Comparison of ENCODE assay signal across 24 cellular contexts in genomic region chr2:131123192-131123591, GRCh38. TPM values are rescaled to one million over a fixed set of nuclear protein-coding genes. Genes with fewer than 3 reads are reported as not detected.
DNase-seq lines count a peak whose midpoint lies in the region; ATAC-seq and TF ChIP-seq lines count a peak whose summit lies in the region.
"Had no signal": no experiment of that assay in that cellular context is flagged by ENCODE, and none has a peak within 500 bp of the region (broad histone marks: within the 10 kb centered on the region; RNA-seq: fewer than 3 reads in every experiment).

No MANE protein-coding gene starts in this region.

- no peak for ATAC-seq in activated CD8-positive, alpha-beta memory T cell treated with anti-CD3 and anti-CD28 coated beads, Interleukin-2, amount 10 ng/mL, durations not matched to agents 7 days and 5 days
- ATAC-seq in gastrocnemius medialis, result peak; percentile 48 to 67
- ATAC-seq: GM12878 had no signal

- H3K27me3 ChIP-seq in osteoblast (ENCODE audit: insufficient read depth, low read length) (no peaks in the 10 kb centered on the region), gastrocnemius medialis (no peaks in the 10 kb centered on the region), testis (no peaks in the 10 kb centered on the region)
- H3K27me3 ChIP-seq: BE2C, BLaER1 had no signal

- H3K4me1 ChIP-seq in osteoblast (ENCODE audit: insufficient read depth, low read length) (no peaks in the 10 kb centered on the region), gastrocnemius medialis (peaks cover 45 to 46% of the 10 kb centered on the region in 2 donors), testis (peaks cover 8% of the 10 kb centered on the region)
- H3K4me1 ChIP-seq: BE2C, BLaER1 had no signal

- H2AFZ ChIP-seq in osteoblast (ENCODE audit: low read length), result no peak overlapping the region

- H3K27ac Mint-ChIP-seq in activated CD8-positive, alpha-beta memory T cell treated with anti-CD3 and anti-CD28 coated beads, Interleukin-2, amount 10 ng/mL, durations not matched to agents 7 days and 5 days, result no peak overlapping the region

- intact Hi-C loops in gastrocnemius medialis (cut with DNase I; ENCODE audit: low total_unique reads) (loop anchor here (2.0 kb wide), 1 partner anchor 18 kb away; the partner anchor contains the start of gene PLEKHB2), testis (cut with DNase I; ENCODE audit: low total_unique reads) (no loop called here)

- H3K4me2 ChIP-seq in osteoblast (ENCODE audit: insufficient read depth, low read length), result no peak overlapping the region
- H3K4me2 ChIP-seq: BLaER1 had no signal

- H3K36me3 Mint-ChIP-seq in activated CD8-positive, alpha-beta memory T cell treated with anti-CD3 and anti-CD28 coated beads, Interleukin-2, amount 10 ng/mL, durations not matched to agents 7 days and 5 days, result peaks cover 48% of the 10 kb centered on the region

- in situ Hi-C loops in gastrocnemius medialis (cut with MboI; ENCODE audit: low sequenced_read_pairs in 4 of 4), result no loop called here

- H3K36me3 ChIP-seq in osteoblast (ENCODE audit: insufficient read depth, low read length) (peaks cover 43% of the 10 kb centered on the region), gastrocnemius medialis (peaks cover 0 to 15% of the 10 kb centered on the region in 2 donors), testis (ENCODE audit: low read depth, missing control alignments) (no peaks in the 10 kb centered on the region)
- H3K36me3 ChIP-seq: BE2C had no signal

- no peaks in the 10 kb centered on the region for H3K27me3 Mint-ChIP-seq in activated CD8-positive, alpha-beta memory T cell treated with anti-CD3 and anti-CD28 coated beads, Interleukin-2, amount 10 ng/mL, durations not matched to agents 7 days and 5 days
- H3K27me3 Mint-ChIP-seq: CD4-positive, alpha-beta memory T cell; CD4-positive, CD25-positive, alpha-beta regulatory T cell; CD8-positive, alpha-beta memory T cell had no signal

- peak; percentile 32 for DNase-seq in activated CD8-positive, alpha-beta memory T cell treated with anti-CD3 and anti-CD28 coated beads, Interleukin-2, amount 50 U/mL, for 48 hours
- DNase-seq in activated CD8-positive, alpha-beta memory T cell treated with anti-CD3 and anti-CD28 coated beads, Interleukin-2, amount 10 ng/mL, durations not matched to agents 7 days and 5 days, result no peak
- DNase-seq in osteoblast (ENCODE audit: insufficient read length, low spot score, missing footprints), result peak; percentile 5
- peak; percentile 67 to 69 for DNase-seq in gastrocnemius medialis
- DNase-seq in testis, result no peak
- DNase-seq in cerebellum (ENCODE audit: low spot score), result no peak
- DNase-seq: 8988T; ACHN; BE2C; C1 segment of cervical spinal cord; CD4-positive, alpha-beta memory T cell; CD4-positive, CD25-positive, alpha-beta regulatory T cell; CD8-positive, alpha-beta memory T cell; COR-L47; DMS 273 treated with DMSO at 0.1 percent for 48 hours; DMS153; DMS53; DMS79; DND-41; EL; GDM1 had no signal

- H3K27ac ChIP-seq in osteoblast (ENCODE audit: low read depth, low read length) (no peak overlapping the region), gastrocnemius medialis (peak overlapping the region; percentile 48 to 90 (median 84)), testis (no peak overlapping the region)
- H3K27ac ChIP-seq: BLaER1 had no signal

- H3K79me2 ChIP-seq in osteoblast (ENCODE audit: insufficient read depth, low read length), result peaks cover 89% of the 10 kb centered on the region

- TF ChIP-seq POLR2A in gastrocnemius medialis (IDR thresholded peaks at IDR 0.05) (no peak), testis (IDR thresholded peaks at IDR 0.05) (no peak)

- no peak overlapping the region for H3K4me3 ChIP-seq in osteoblast (ENCODE audit: insufficient read depth, low read length)
- H3K4me3 ChIP-seq in gastrocnemius medialis, result no peak overlapping the region
- H3K4me3 ChIP-seq in testis, result no peak overlapping the region
- H3K4me3 ChIP-seq: BLaER1, GM12878 had no signal

- peaks cover 26% of the 10 kb centered on the region for H4K20me1 ChIP-seq in osteoblast (ENCODE audit: insufficient read depth, low read length)

- H3K9me3 ChIP-seq in osteoblast (ENCODE audit: low read depth, low read length) (no peaks in the 10 kb centered on the region), gastrocnemius medialis (no peaks in the 10 kb centered on the region), testis (no peaks in the 10 kb centered on the region)
- H3K9me3 ChIP-seq: BE2C, BLaER1 had no signal

- no peaks in the 10 kb centered on the region for H3K9me3 Mint-ChIP-seq in activated CD8-positive, alpha-beta memory T cell treated with anti-CD3 and anti-CD28 coated beads, Interleukin-2, amount 10 ng/mL, durations not matched to agents 7 days and 5 days (ENCODE audit: low read depth)
- H3K9me3 Mint-ChIP-seq: CD4-positive, alpha-beta memory T cell; CD4-positive, CD25-positive, alpha-beta regulatory T cell; CD8-positive, alpha-beta memory T cell had no signal

- TF ChIP-seq CTCF in osteoblast (IDR thresholded peaks at IDR 0.05; ENCODE audit: extremely low read depth, low read depth, low read length), result no peak
- TF ChIP-seq CTCF in gastrocnemius medialis (IDR thresholded peaks at IDR 0.05 in 4 of 5, conservative IDR thresholded peaks at IDR 0.05 in 1 of 5), result no peak
- TF ChIP-seq CTCF in testis (IDR thresholded peaks at IDR 0.05), result no peak

- peaks cover 7% of the 10 kb centered on the region for H3K4me1 Mint-ChIP-seq in activated CD8-positive, alpha-beta memory T cell treated with anti-CD3 and anti-CD28 coated beads, Interleukin-2, amount 10 ng/mL, durations not matched to agents 7 days and 5 days
- H3K4me1 Mint-ChIP-seq: CD14-positive monocyte had no signal

- H3K4me3 Mint-ChIP-seq in activated CD8-positive, alpha-beta memory T cell treated with anti-CD3 and anti-CD28 coated beads, Interleukin-2, amount 10 ng/mL, durations not matched to agents 7 days and 5 days, result no peak overlapping the region
- H3K4me3 Mint-ChIP-seq: CD14-positive monocyte; CD4-positive, alpha-beta memory T cell; CD4-positive, CD25-positive, alpha-beta regulatory T cell; CD8-positive, alpha-beta memory T cell had no signal

- WGBS in testis, 2 donors, result 90 to 94% methylated on average over 3 of the region's 3 CpGs

- CTCF ChIA-PET in activated CD8-positive, alpha-beta memory T cell treated with anti-CD3 and anti-CD28 coated beads, Interleukin-2, amount 10 ng/mL, durations not matched to agents 7 days and 5 days (lab: Charles Lee), result no interaction called here

RNA-seq across cellular contexts. Expression of gene PLEKHB2, which starts 18.1 kb away (rescaled TPM):
- 10 to 100 TPM; 58.5 to 64.3 TPM for total RNA-seq in activated CD8-positive, alpha-beta memory T cell treated with anti-CD3 and anti-CD28 coated beads, Interleukin-2, amount 10 ng/mL, durations not matched to agents 7 days and 5 days
- total RNA-seq in osteoblast (63.9 and 79.3 TPM in 2 replicates), gastrocnemius medialis (100 to 1,000 TPM in 1 of 4 donors, 10 to 100 TPM in 3; 24.0 to 105 (median 68.3) TPM), testis (100 to 1,000 TPM; 109 to 126 TPM), cerebellum (90.0 TPM)
- 86.5 TPM for polyA plus RNA-seq in testis (ENCODE audit: insufficient read depth, low read depth, low replicate concordance)

RNA-seq across cellular contexts. Expression of gene FAM168B, which starts 29.9 kb away (rescaled TPM):
- total RNA-seq in activated CD8-positive, alpha-beta memory T cell treated with anti-CD3 and anti-CD28 coated beads, Interleukin-2, amount 10 ng/mL, durations not matched to agents 7 days and 5 days, result 10 to 100 TPM; 40.6 to 65.5 TPM
- total RNA-seq in osteoblast, result 100 and 117 TPM in 2 replicates
- 100 to 1,000 TPM; 147 to 172 (median 157) TPM for total RNA-seq in gastrocnemius medialis
- total RNA-seq in testis, result 100 to 1,000 TPM; 120 to 165 TPM
- polyA plus RNA-seq in testis (ENCODE audit: insufficient read depth, low read depth, low replicate concordance), result 76.3 TPM
- total RNA-seq in cerebellum, result 105 TPM

Comparison
In these comparisons a context has a peak if more than half of its experiments do, and no peak if none do; other contexts are left out.
1. DNase-seq: peak in activated CD8-positive, alpha-beta memory T cell treated with anti-CD3 and anti-CD28 coated beads, Interleukin-2, amount 50 U/mL, for 48 hours (single experiment), osteoblast (single experiment) and gastrocnemius medialis (2 of 2); none in activated CD8-positive, alpha-beta memory T cell treated with anti-CD3 and anti-CD28 coated beads, Interleukin-2, amount 10 ng/mL, durations not matched to agents 7 days and 5 days (single experiment), testis (single experiment) and cerebellum (single experiment).
2. H3K27ac ChIP-seq: peak in gastrocnemius medialis (4 of 4); none in osteoblast (single experiment) and testis (0 of 2).